Comparison of ENCODE assay signal across 8 cellular contexts in genomic region chr17:73189417-73190099, GRCh38. TPM values are rescaled to one million over a fixed set of nuclear protein-coding genes. Genes with fewer than 3 reads are reported as not detected.
DNase-seq lines count a peak whose midpoint lies in the region; TF ChIP-seq lines count a peak whose summit lies in the region.

No MANE protein-coding gene starts in this region.

- DNase-seq in EH (ENCODE audit: low read depth) (peak; percentile 67), M059J (ENCODE audit: low read depth) (peak; percentile 66), SKM-1 (lab: John Stamatoyannopoulos, UW; ENCODE audit: unreplicated experiment) (peak; percentile 15), glutamatergic neuron (peak; percentile 61), vagina (ENCODE audit: extremely low spot score in 2 of 2) (no peak)
- DNase-seq in stimulated activated CD4-positive, alpha-beta T cell treated with anti-CD3 and anti-CD28 coated beads, Interleukin-2, amount 100 ng/mL, for 48 hours: no peak
- no peak for DNase-seq in stimulated activated CD4-positive, alpha-beta T cell treated with anti-CD3 and anti-CD28 coated beads, Interleukin-1b, Interleukin-23, amount 100 ng/mL, for 48 hours
- DNase-seq in activated CD4-positive, alpha-beta T cell treated with anti-CD3 and anti-CD28 coated beads for 48 hours: no peak

- no peaks in the 10 kb centered on the region for H3K36me3 ChIP-seq in vagina

- H3K27me3 ChIP-seq in vagina: no peaks in the 10 kb centered on the region

- peak overlapping the region; percentile 2 for H3K27ac Mint-ChIP-seq in glutamatergic neuron (ENCODE audit: unreplicated experiment)

- peaks cover 9% of the 10 kb centered on the region for H3K9me3 Mint-ChIP-seq in glutamatergic neuron (ENCODE audit: unreplicated experiment)

- peaks cover 7% of the 10 kb centered on the region for H3K27me3 Mint-ChIP-seq in glutamatergic neuron (ENCODE audit: unreplicated experiment)

- peaks cover 20% of the 10 kb centered on the region for H3K4me1 Mint-ChIP-seq in glutamatergic neuron (ENCODE audit: low read depth, unreplicated experiment)

- TF ChIP-seq CTCF in glutamatergic neuron (IDR thresholded peaks at IDR 0.05; ENCODE audit: partially characterized antibody, unreplicated experiment): no peak
- TF ChIP-seq CTCF in vagina (IDR thresholded peaks at IDR 0.05): no peak

- H3K27ac ChIP-seq in vagina: no peak overlapping the region

- H3K4me3 Mint-ChIP-seq in glutamatergic neuron (ENCODE audit: unreplicated experiment): peak overlapping the region; percentile 46

- no peak overlapping the region for H3K4me3 ChIP-seq in vagina

- TF ChIP-seq POLR2A in vagina (IDR thresholded peaks at IDR 0.05): no peak

- H3K4me1 ChIP-seq in vagina: peaks cover 11% of the 10 kb centered on the region

- no peaks in the 10 kb centered on the region for H3K36me3 Mint-ChIP-seq in glutamatergic neuron (ENCODE audit: unreplicated experiment)

- H3K9me3 ChIP-seq in vagina: no peaks in the 10 kb centered on the region

- intact Hi-C loops in vagina (cut with DNase I): loop anchor here (1.0 to 10.0 kb wide), 3 partner anchors 43 to 204 kb away; a partner anchor contains a TSS

RNA-seq across cellular contexts. Expression of gene COG1, which starts 3.3 kb away (rescaled TPM):
- total RNA-seq in M059J (2014; rRNA removed; shearing (Covaris generic)): 21.6 and 22.4 TPM in 2 replicates
- total RNA-seq in glutamatergic neuron (ENCODE audit: unreplicated experiment): 43.1 TPM
- total RNA-seq in vagina: 30.9 TPM

RNA-seq across cellular contexts. Expression of gene SSTR2, which starts 24.7 kb away (rescaled TPM):
- 0.25 and 0.42 TPM in 2 replicates for total RNA-seq in M059J (2014; rRNA removed; shearing (Covaris generic))
- total RNA-seq in glutamatergic neuron (ENCODE audit: unreplicated experiment): 78.2 TPM
- 1.2 TPM for total RNA-seq in vagina

Comparison
In these comparisons a context has a peak if more than half of its experiments do, and no peak if none do; other contexts are left out.
1. DNase-seq: peak in EH (single experiment), M059J (single experiment), SKM-1 (single experiment) and glutamatergic neuron (single experiment); none in stimulated activated CD4-positive, alpha-beta T cell treated with anti-CD3 and anti-CD28 coated beads, Interleukin-2, amount 100 ng/mL, for 48 hours (0 of 2), stimulated activated CD4-positive, alpha-beta T cell treated with anti-CD3 and anti-CD28 coated beads, Interleukin-1b, Interleukin-23, amount 100 ng/mL, for 48 hours (single experiment), activated CD4-positive, alpha-beta T cell treated with anti-CD3 and anti-CD28 coated beads for 48 hours (single experiment) and vagina (0 of 2).
2. RNA of gene SSTR2, which starts 24.7 kb away (total RNA-seq): 78.2 TPM in glutamatergic neuron (single experiment); 1.2 TPM in vagina (single experiment) and 0.25 to 0.42 TPM in M059J; every median in the first group is over 10 times any median in the second.